8 cellular contexts compared by ENCODE assay signal in the genomic region with DNA sequence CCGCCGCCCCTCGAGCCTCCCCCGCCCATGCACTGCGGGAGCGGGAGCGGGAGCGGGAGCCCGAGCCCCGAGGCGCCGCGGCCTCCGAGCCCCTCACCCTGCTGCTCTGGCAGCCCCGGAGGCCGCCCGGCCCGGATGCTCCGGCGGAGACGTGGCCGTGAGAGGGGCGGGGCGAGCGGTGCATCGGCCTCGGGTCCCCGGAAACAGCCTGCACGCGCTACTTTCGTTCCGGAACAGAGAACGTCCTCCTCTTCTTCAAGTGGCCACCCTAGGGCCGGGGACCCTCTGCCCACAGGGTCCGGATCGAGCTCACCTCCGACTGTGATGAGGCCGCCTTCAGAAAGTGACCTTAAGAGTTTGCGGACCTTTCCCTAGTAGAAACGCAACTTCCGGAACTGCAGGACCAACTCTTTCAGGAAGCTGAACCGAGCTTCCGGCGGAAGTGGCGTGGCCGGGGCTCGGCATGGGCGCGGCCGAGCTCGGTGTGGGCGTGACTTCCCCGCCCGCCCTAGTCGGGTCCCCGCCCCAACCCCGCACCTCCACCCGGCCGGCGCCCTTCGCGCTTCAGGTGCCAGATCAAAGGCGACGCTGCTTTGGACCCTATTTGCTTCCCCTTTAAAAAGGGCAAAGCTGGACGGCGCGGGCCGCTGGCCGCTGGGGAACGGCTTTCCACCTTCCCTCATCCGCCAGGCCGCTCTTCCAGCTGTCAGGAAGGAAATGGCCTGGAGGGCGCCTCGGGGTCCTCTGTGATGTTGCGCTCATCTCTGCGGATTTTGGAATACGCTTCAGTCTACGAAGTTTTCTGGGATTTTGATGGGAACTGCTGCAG. TPM values are rescaled to one million over a fixed set of nuclear protein-coding genes. Genes with fewer than 3 reads are reported as not detected.
DNase-seq lines count a peak whose midpoint lies in the region; ATAC-seq, FAIRE-seq and TF ChIP-seq lines count a peak whose summit lies in the region.

A gene with protein sequence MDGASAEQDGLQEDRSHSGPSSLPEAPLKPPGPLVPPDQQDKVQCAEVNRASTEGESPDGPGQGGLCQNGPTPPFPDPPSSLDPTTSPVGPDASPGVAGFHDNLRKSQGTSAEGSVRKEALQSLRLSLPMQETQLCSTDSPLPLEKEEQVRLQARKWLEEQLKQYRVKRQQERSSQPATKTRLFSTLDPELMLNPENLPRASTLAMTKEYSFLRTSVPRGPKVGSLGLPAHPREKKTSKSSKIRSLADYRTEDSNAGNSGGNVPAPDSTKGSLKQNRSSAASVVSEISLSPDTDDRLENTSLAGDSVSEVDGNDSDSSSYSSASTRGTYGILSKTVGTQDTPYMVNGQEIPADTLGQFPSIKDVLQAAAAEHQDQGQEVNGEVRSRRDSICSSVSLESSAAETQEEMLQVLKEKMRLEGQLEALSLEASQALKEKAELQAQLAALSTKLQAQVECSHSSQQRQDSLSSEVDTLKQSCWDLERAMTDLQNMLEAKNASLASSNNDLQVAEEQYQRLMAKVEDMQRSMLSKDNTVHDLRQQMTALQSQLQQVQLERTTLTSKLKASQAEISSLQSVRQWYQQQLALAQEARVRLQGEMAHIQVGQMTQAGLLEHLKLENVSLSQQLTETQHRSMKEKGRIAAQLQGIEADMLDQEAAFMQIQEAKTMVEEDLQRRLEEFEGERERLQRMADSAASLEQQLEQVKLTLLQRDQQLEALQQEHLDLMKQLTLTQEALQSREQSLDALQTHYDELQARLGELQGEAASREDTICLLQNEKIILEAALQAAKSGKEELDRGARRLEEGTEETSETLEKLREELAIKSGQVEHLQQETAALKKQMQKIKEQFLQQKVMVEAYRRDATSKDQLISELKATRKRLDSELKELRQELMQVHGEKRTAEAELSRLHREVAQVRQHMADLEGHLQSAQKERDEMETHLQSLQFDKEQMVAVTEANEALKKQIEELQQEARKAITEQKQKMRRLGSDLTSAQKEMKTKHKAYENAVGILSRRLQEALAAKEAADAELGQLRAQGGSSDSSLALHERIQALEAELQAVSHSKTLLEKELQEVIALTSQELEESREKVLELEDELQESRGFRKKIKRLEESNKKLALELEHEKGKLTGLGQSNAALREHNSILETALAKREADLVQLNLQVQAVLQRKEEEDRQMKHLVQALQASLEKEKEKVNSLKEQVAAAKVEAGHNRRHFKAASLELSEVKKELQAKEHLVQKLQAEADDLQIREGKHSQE (N-terminal part only) (minus strand): TSS at position 164 of the 829 bp plus-strand sequence. CDS start 6,741 bp downstream, outside the sequence.

- H3K27ac Mint-ChIP-seq in activated naive CD8-positive, alpha-beta T cell treated with anti-CD3 and anti-CD28 coated beads, Interleukin-2, amount 10 ng/mL, durations not matched to agents 7 days and 5 days, result peak within 1 kb of the TSS; percentile 100

- no peaks in the 10 kb centered on the region for H3F3A ChIP-seq in SU-DHL-6 (ENCODE audit: insufficient read depth)

- no peak for FAIRE-seq in pancreas (lab: Jason Lieb, UNC)

- peak within 1 kb of the TSS; percentile 72 for H3K4me2 ChIP-seq in SU-DHL-6 (ENCODE audit: low read depth, low read length, poor library complexity, severe bottlenecking)

- POLR2A ChIA-PET in activated naive CD8-positive, alpha-beta T cell treated with anti-CD3 and anti-CD28 coated beads, Interleukin-2, amount 10 ng/mL, durations not matched to agents 7 days and 5 days (lab: Charles Lee), result interaction anchor here (0.6 to 2.3 kb wide), 13 partner anchors 9 to 251 kb away, joined by 3 to 26 read pairs (median 4); a partner anchor contains a TSS

- H3K9me3 ChIP-seq in SU-DHL-6 (ENCODE audit: insufficient read depth, low read length) (no peaks in the 10 kb centered on the region), pancreas (no peaks in the 10 kb centered on the region), thyroid gland (no peaks in the 10 kb centered on the region)

- H3K27me3 Mint-ChIP-seq in activated naive CD8-positive, alpha-beta T cell treated with anti-CD3 and anti-CD28 coated beads, Interleukin-2, amount 10 ng/mL, durations not matched to agents 7 days and 5 days, result no peaks in the 10 kb centered on the region

- TF ChIP-seq CTCF in GM12865 (IDR thresholded peaks at IDR 0.05; ENCODE audit: insufficient read depth, low read depth, low read length, missing control alignments), result no peak
- no peak for TF ChIP-seq CTCF in SU-DHL-6 (IDR thresholded peaks at IDR 0.05; ENCODE audit: insufficient read depth, low read length, poor library complexity, severe bottlenecking)
- no peak for TF ChIP-seq CTCF in pancreas (IDR thresholded peaks at IDR 0.05)
- no peak for TF ChIP-seq CTCF in thyroid gland (IDR thresholded peaks at IDR 0.05)

- H2AFZ ChIP-seq in SU-DHL-6 (ENCODE audit: low read depth, low read length, severe bottlenecking), result peak within 1 kb of the TSS; percentile 89

- H3K4me3 ChIP-seq in GM12865 (ENCODE audit: low read depth, low read length), result peak within 1 kb of the TSS; percentile 97
- peak within 1 kb of the TSS; percentile 96 for H3K4me3 ChIP-seq in SU-DHL-6 (ENCODE audit: insufficient read depth, low read length, poor library complexity, severe bottlenecking)
- H3K4me3 ChIP-seq in pancreas, result peak within 1 kb of the TSS; percentile 88 to 92 (median 92)
- peak within 1 kb of the TSS; percentile 75 to 97 (median 85) for H3K4me3 ChIP-seq in thyroid gland (replicated peaks in 1 of 3)

- no peaks in the 10 kb centered on the region for H3K9me3 Mint-ChIP-seq in activated naive CD8-positive, alpha-beta T cell treated with anti-CD3 and anti-CD28 coated beads, Interleukin-2, amount 10 ng/mL, durations not matched to agents 7 days and 5 days

- DNase-seq in GM12865 (ENCODE audit: low read depth) (peak; percentile 98), NCI-H1417 (lab: John Stamatoyannopoulos, UW) (peak; percentile 91 to 97 (median 96)), Right ventricle myocardium superior (peak; percentile 97), pancreas (peak; percentile 89 to 97 (median 94)), thyroid gland (peak; percentile 95 to 96)
- peak; percentile 98 for DNase-seq in activated naive CD8-positive, alpha-beta T cell treated with anti-CD3 and anti-CD28 coated beads, Interleukin-2, amount 10 ng/mL, durations not matched to agents 7 days and 5 days

- peak within 1 kb of the TSS; percentile 97 for H3K4me3 Mint-ChIP-seq in activated naive CD8-positive, alpha-beta T cell treated with anti-CD3 and anti-CD28 coated beads, Interleukin-2, amount 10 ng/mL, durations not matched to agents 7 days and 5 days

- H3K36me3 Mint-ChIP-seq in activated naive CD8-positive, alpha-beta T cell treated with anti-CD3 and anti-CD28 coated beads, Interleukin-2, amount 10 ng/mL, durations not matched to agents 7 days and 5 days, result peaks cover 37% of the 10 kb centered on the region

- H3K27me3 ChIP-seq in SU-DHL-6 (ENCODE audit: low read length), result no peaks in the 10 kb centered on the region
- H3K27me3 ChIP-seq in pancreas, result no peaks in the 10 kb centered on the region
- no peaks in the 10 kb centered on the region for H3K27me3 ChIP-seq in thyroid gland

- H3K27ac ChIP-seq in SU-DHL-6 (ENCODE audit: low read depth, low read length), result peak within 1 kb of the TSS; percentile 79
- peak within 1 kb of the TSS; percentile 99 to 100 (median 99) for H3K27ac ChIP-seq in pancreas
- peak within 1 kb of the TSS; percentile 95 to 99 (median 98) for H3K27ac ChIP-seq in thyroid gland

- H4K20me1 ChIP-seq in SU-DHL-6 (ENCODE audit: low read depth, low read length), result no peaks in the 10 kb centered on the region; the same call in 1 of the 2 replicates

- H3K4me1 ChIP-seq in pancreas (peaks cover 9 to 16% (median 12%) of the 10 kb centered on the region in 3 donors), thyroid gland (peaks cover 16 to 22% of the 10 kb centered on the region in 2 donors)

- H3K36me3 ChIP-seq in SU-DHL-6 (ENCODE audit: low read length) (0 out of 2 replicates have a peak, but pooled peaks cover 5% of the 10 kb centered on the region), pancreas (peaks cover 0 to 23% (median 0%) of the 10 kb centered on the region in 3 donors), thyroid gland (peaks cover 6 to 9% of the 10 kb centered on the region in 2 donors)

- peaks cover 42% of the 10 kb centered on the region for H3K79me2 ChIP-seq in SU-DHL-6 (ENCODE audit: insufficient read depth, low read length)

- peak within 1 kb of the TSS; percentile 77 for H3K9ac ChIP-seq in SU-DHL-6 (ENCODE audit: low read length)

- H3K4me1 Mint-ChIP-seq in activated naive CD8-positive, alpha-beta T cell treated with anti-CD3 and anti-CD28 coated beads, Interleukin-2, amount 10 ng/mL, durations not matched to agents 7 days and 5 days, result peaks cover 34% of the 10 kb centered on the region

- 2 to 4% methylated on average over 53 to 78 of the region's 78 CpGs for WGBS in pancreas, 2 donors
- 5 to 16% methylated on average over 18 to 26 of the region's 78 CpGs for WGBS in thyroid gland, 2 donors

- ATAC-seq in HG02759 (IDR thresholded peaks at IDR 0.05; ENCODE audit: unreplicated experiment), result peak; percentile 94
- peak; percentile 79 for ATAC-seq in activated naive CD8-positive, alpha-beta T cell treated with anti-CD3 and anti-CD28 coated beads, Interleukin-2, amount 10 ng/mL, durations not matched to agents 7 days and 5 days (ENCODE audit: low read depth)
- peak; percentile 99 for ATAC-seq in Right ventricle myocardium superior (ENCODE audit: poor library complexity)
- ATAC-seq in pancreas, result peak; percentile 96 to 99 (median 97)

- TF ChIP-seq POLR2A in thyroid gland (IDR thresholded peaks at IDR 0.05), result peak in 1 of 2 donors; percentile 61

- intact Hi-C loops in Right ventricle myocardium superior (cut with DNase I), result no loop called here
- intact Hi-C loops in pancreas (cut with DNase I), result no loop called here
- intact Hi-C loops in thyroid gland (cut with DNase I), result no loop called here

- H3K9me2 ChIP-seq in SU-DHL-6 (replicated peaks; ENCODE audit: insufficient read depth, low read length), result no peaks in the 10 kb centered on the region

RNA-seq across cellular contexts. Expression of the gene that starts here (rescaled TPM):
- 10 to 100 TPM; 63.8 to 64.7 TPM for total RNA-seq in activated naive CD8-positive, alpha-beta T cell treated with anti-CD3 and anti-CD28 coated beads, Interleukin-2, amount 10 ng/mL, durations not matched to agents 7 days and 5 days
- total RNA-seq in Right ventricle myocardium superior (24.8 TPM), pancreas (10 to 100 TPM; 25.0 to 44.5 (median 33.4) TPM), thyroid gland (100 to 1,000 TPM in 2 of 4 donors, 10 to 100 TPM in 2; 73.8 to 106 (median 88.8) TPM)
- 10 to 100 TPM; 12.6 to 26.8 TPM for polyA plus RNA-seq in pancreas

Comparison
In these comparisons a context has a peak if more than half of its experiments do, and no peak if none do; other contexts are left out.
1. Peak in every context shown above with its lines: DNase-seq, ATAC-seq, H3K4me3 ChIP-seq and H3K27ac ChIP-seq.